In the genomic region with DNA sequence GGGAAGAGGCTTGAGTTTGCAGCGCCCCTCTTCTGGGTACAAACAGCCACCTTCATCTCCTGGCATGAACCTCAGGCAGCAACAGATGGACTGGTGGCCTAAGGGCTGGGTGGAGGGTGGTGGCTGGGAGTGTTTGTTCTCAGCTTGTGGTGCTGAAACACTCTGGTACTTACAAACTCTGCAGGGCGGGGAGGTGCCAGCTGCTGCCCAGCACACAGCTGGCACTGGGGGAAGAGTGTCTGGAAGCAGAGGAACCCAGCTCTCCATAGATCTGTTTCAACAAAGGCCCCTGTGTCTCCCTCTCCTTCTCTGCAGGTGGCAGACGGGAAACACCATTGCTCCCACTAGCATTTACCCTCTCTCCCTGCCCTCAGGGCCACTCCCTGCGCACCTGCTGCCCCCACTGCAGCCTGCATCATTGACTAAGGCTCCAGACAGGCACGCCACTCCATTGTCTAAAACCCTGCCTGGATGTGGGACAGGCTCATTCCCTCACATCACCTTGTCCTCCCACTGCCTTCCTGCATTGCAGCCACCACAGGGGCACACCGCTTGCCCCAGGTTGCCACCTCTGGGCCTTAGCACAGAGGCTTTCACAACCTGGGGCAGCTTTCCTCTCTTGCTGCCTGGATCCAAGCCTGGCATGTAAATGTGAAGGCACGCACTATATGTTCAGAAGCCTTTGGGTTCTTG, we compare ENCODE assay signal across 15 cellular contexts. TPM values are rescaled to one million over a fixed set of nuclear protein-coding genes. Genes with fewer than 3 reads are reported as not detected.
DNase-seq lines count a peak whose midpoint lies in the region; ATAC-seq, FAIRE-seq and TF ChIP-seq lines count a peak whose summit lies in the region.
"Had no signal": no experiment of that assay in that cellular context is flagged by ENCODE, and none has a peak within 500 bp of the region (broad histone marks: within the 10 kb centered on the region; RNA-seq: fewer than 3 reads in every experiment).

No MANE protein-coding gene starts in this region.

- no peak overlapping the region for H3K4me3 Mint-ChIP-seq in progenitor cell of endocrine pancreas (ENCODE audit: low read depth)
- H3K4me3 Mint-ChIP-seq: activated CD4-positive, alpha-beta memory T cell treated with anti-CD3 and anti-CD28 coated beads, Interleukin-2, amount 10 ng/mL, durations not matched to agents 7 days and 5 days; CD4-positive, alpha-beta memory T cell; dendritic cell treated with granulocyte-macrophage colony-stimulating factor and Interleukin-4, amounts not matched to agents 40 ng/mL and 50 ng/mL, for 4 days; T-cell had no signal

- no peak overlapping the region for H4K91ac ChIP-seq in IMR-90 (ENCODE audit: insufficient read depth, low read depth, low read length)
- no peak overlapping the region for H4K91ac ChIP-seq in H1 (replicated peaks; ENCODE audit: insufficient read length, low read length)

- FAIRE-seq in H1 (lab: Jason Lieb, UNC) = no peak

- no peak overlapping the region for H3K4me2 ChIP-seq in IMR-90 (ENCODE audit: low read depth, low read length)
- H3K4me2 ChIP-seq in H1 (ENCODE audit: insufficient read depth in 1 of 2, low read depth in 2 of 2, low read length in 2 of 2) = no peak overlapping the region

- peaks cover 43% of the 10 kb centered on the region for H3K9me1 ChIP-seq in IMR-90 (ENCODE audit: insufficient read depth, low read length)

- no peak for ATAC-seq in IMR-90 (ENCODE audit: low read depth)
- ATAC-seq in HG02588 (IDR thresholded peaks at IDR 0.05; ENCODE audit: unreplicated experiment) = no peak
- no peak for ATAC-seq in GM21447 (IDR thresholded peaks at IDR 0.05; ENCODE audit: unreplicated experiment)
- ATAC-seq: T-cell had no signal

- POLR2A ChIA-PET in IMR-90 (lab: Charles Lee; ENCODE audit: unreplicated experiment) (no interaction called here), H1 (lab: Charles Lee; ENCODE audit: partially characterized antibody) (interaction anchor here (0.6 kb wide), 1 partner anchor 282 kb away, joined by 4 read pairs; no protein-coding TSS in a partner anchor)

- peak overlapping the region; percentile 20 for H3K27ac Mint-ChIP-seq in progenitor cell of endocrine pancreas
- H3K27ac Mint-ChIP-seq: activated CD4-positive, alpha-beta memory T cell treated with anti-CD3 and anti-CD28 coated beads, Interleukin-2, amount 10 ng/mL, durations not matched to agents 7 days and 5 days; CD4-positive, alpha-beta memory T cell; dendritic cell treated with granulocyte-macrophage colony-stimulating factor and Interleukin-4, amounts not matched to agents 40 ng/mL and 50 ng/mL, for 4 days; T-cell had no signal

- CTCF ChIA-PET in IMR-90 (lab: Yijun Ruan, JAX) (interaction anchor here (0.7 kb wide), 1 partner anchor 57 kb away, joined by 4 read pairs; no protein-coding TSS in a partner anchor), H1 (lab: Charles Lee; ENCODE audit: partially characterized antibody) (interaction anchor here (1.1 to 2.5 kb wide), 6 partner anchors 9 to 154 kb away, joined by 3 to 15 read pairs (median 4); no protein-coding TSS in a partner anchor)

- peaks cover 4% of the 10 kb centered on the region for H3K27me3 Mint-ChIP-seq in progenitor cell of endocrine pancreas

- H2AK5ac ChIP-seq in IMR-90 (ENCODE audit: low read depth, low read length) (0 out of 2 replicates have a peak overlapping the region, but pooled peaks have one; percentile 5), H1 (ENCODE audit: low read depth, low read length) (no peak overlapping the region)

- H3K9me3 Mint-ChIP-seq in progenitor cell of endocrine pancreas (ENCODE audit: low read depth) = no peaks in the 10 kb centered on the region
- H3K9me3 Mint-ChIP-seq: activated CD4-positive, alpha-beta memory T cell treated with anti-CD3 and anti-CD28 coated beads, Interleukin-2, amount 10 ng/mL, durations not matched to agents 7 days and 5 days; CD4-positive, alpha-beta memory T cell; dendritic cell treated with granulocyte-macrophage colony-stimulating factor and Interleukin-4, amounts not matched to agents 40 ng/mL and 50 ng/mL, for 4 days; T-cell had no signal

- peak overlapping the region; percentile 13; the same call in 1 of the 2 replicates for H2BK12ac ChIP-seq in H1 (ENCODE audit: low read depth, low read length)

- H3K23me2 ChIP-seq in H1 (ENCODE audit: low read depth, low read length) = no peaks in the 10 kb centered on the region; the same call in 1 of the 2 replicates

- peaks cover 1% of the 10 kb centered on the region; the same call in 1 of the 2 replicates for H3K36me3 ChIP-seq in IMR-90 (ENCODE audit: control insufficient read depth, insufficient read depth, low read length)
- no peaks in the 10 kb centered on the region for H3K36me3 ChIP-seq in H1 (ENCODE audit: control insufficient read depth in 2 of 4, insufficient read depth in 4 of 4, low read length in 3 of 4)
- no peaks in the 10 kb centered on the region for H3K36me3 ChIP-seq in effector memory CD4-positive, alpha-beta T cell (ENCODE audit: control insufficient read depth, insufficient read depth, low read length)

- H4K8ac ChIP-seq in IMR-90 (ENCODE audit: low read depth in 2 of 2, low read length in 2 of 2) = no peak overlapping the region
- H4K8ac ChIP-seq in H1 (ENCODE audit: extremely low read depth, insufficient read depth, low read length) = 0 out of 2 replicates have a peak overlapping the region, but pooled peaks have one; percentile 72

- no peaks in the 10 kb centered on the region for H3K36me3 Mint-ChIP-seq in progenitor cell of endocrine pancreas (ENCODE audit: insufficient read depth)
- H3K36me3 Mint-ChIP-seq: CD4-positive, alpha-beta memory T cell; T-cell had no signal

- H3K56ac ChIP-seq in IMR-90 (ENCODE audit: extremely low read depth, insufficient read depth, low read length) (no peak overlapping the region), H1 (replicated peaks; ENCODE audit: insufficient read length, low read depth, low read length) (no peak overlapping the region)

- H3K9me3 ChIP-seq in IMR-90 (ENCODE audit: control insufficient read depth, insufficient read depth, low read length) (no peaks in the 10 kb centered on the region), H1 (ENCODE audit: insufficient read depth in 2 of 2, low read depth in 1 of 2, low read length in 1 of 2) (no peaks in the 10 kb centered on the region)
- H3K9me3 ChIP-seq in effector memory CD4-positive, alpha-beta T cell (ENCODE audit: control insufficient read depth, low read length) = no peaks in the 10 kb centered on the region

- 85% methylated on average over 4 of the region's 7 CpGs; no CpG with 5 or more reads in 1 of the 2 experiments for WGBS in IMR-90 (ENCODE audit: extremely low coverage in 2 of 2, insufficient read length in 1 of 2), 2 experiments
- WGBS in H1 (ENCODE audit: extremely low coverage in 1 of 2, insufficient coverage in 1 of 2, insufficient read length in 1 of 2, insufficient replicate concordance in 2 of 2, low coverage in 1 of 2, low lambda C conversion rate in 2 of 2, missing lambda C conversion rate in 1 of 2), 2 experiments = 82% methylated on average over 7 of the region's 7 CpGs; no CpG with 5 or more reads in 1 of the 2 experiments

- DNase-seq in IMR-90 (no peak), NCI-H2171 (lab: John Stamatoyannopoulos, UW) (peak; percentile 50), H1 (ENCODE audit: low read depth in 1 of 2, low spot score in 2 of 2) (no peak), progenitor cell of endocrine pancreas (ENCODE audit: low spot score, unreplicated experiment) (no peak)
- no peak for DNase-seq in effector memory CD4-positive, alpha-beta T cell
- DNase-seq: activated CD4-positive, alpha-beta memory T cell treated with anti-CD3 and anti-CD28 coated beads, Interleukin-2, amount 10 ng/mL, durations not matched to agents 7 days and 5 days; CD4-positive, alpha-beta memory T cell; HCEC 1CT; Karpas-422; stimulated activated CD4-positive, alpha-beta T cell treated with anti-CD3 and anti-CD28 coated beads, Interleukin-2, amount 100 ng/mL, for 24 hours; stimulated activated naive CD4-positive, alpha-beta T cell treated with Interleukin-2 at 50 U/mL for 16 hours; T-cell had no signal

- TF ChIP-seq RAD21 in IMR-90 (IDR thresholded peaks at IDR 0.05; ENCODE audit: low read length) (no peak), H1 (IDR thresholded peaks at IDR 0.05 in 1 of 2, conservative IDR thresholded peaks at IDR 0.05 in 1 of 2; ENCODE audit: low read depth in 2 of 2, low read length in 2 of 2) (no peak)

- H3K27ac ChIP-seq in IMR-90 (ENCODE audit: insufficient read depth, low read length) = no peak overlapping the region
- H3K27ac ChIP-seq in H1 (ENCODE audit: low read depth, low read length) = no peak overlapping the region
- no peak overlapping the region for H3K27ac ChIP-seq in effector memory CD4-positive, alpha-beta T cell (ENCODE audit: insufficient read depth, low read length, poor library complexity, severe bottlenecking)

- H2BK120ac ChIP-seq in IMR-90 (ENCODE audit: low read depth, low read length) = no peak overlapping the region
- H2BK120ac ChIP-seq in H1 (replicated peaks; ENCODE audit: low read depth, low read length) = no peak overlapping the region

- dilution Hi-C loops in IMR-90 (cut with HindIII; ENCODE audit: low sequenced_read_pairs, unreplicated experiment) = no loop called here

- H3K23ac ChIP-seq in IMR-90 (ENCODE audit: low read depth, low read length) (no peak overlapping the region), H1 (ENCODE audit: insufficient read length) (no peak overlapping the region)

- H3K18ac ChIP-seq in IMR-90 (ENCODE audit: low read depth, low read length) = no peak overlapping the region
- no peak overlapping the region for H3K18ac ChIP-seq in H1 (ENCODE audit: extremely low read depth, low read length)

- H3K27me3 ChIP-seq in IMR-90 (ENCODE audit: control insufficient read depth, insufficient read depth, low read length) = no peaks in the 10 kb centered on the region
- H3K27me3 ChIP-seq in H1 (replicated peaks in 1 of 4; ENCODE audit: control insufficient read depth in 3 of 4, extremely low read depth in 1 of 4, insufficient read depth in 3 of 4, low read length in 3 of 4) = peaks cover 0 to under 1% (median 0%) of the 10 kb centered on the region in 4 experiments; a peak in 3 of 7 replicates
- H3K27me3 ChIP-seq in effector memory CD4-positive, alpha-beta T cell (replicated peaks; ENCODE audit: control insufficient read depth, insufficient read depth, low read length, poor library complexity, severe bottlenecking) = no peaks in the 10 kb centered on the region

- H4K20me1 ChIP-seq in IMR-90 (ENCODE audit: insufficient read depth, low read length) (peaks cover 23% of the 10 kb centered on the region; the same call in 1 of the 2 replicates), H1 (replicated peaks in 1 of 2; ENCODE audit: control insufficient read depth in 1 of 2, insufficient read depth in 2 of 2, low read length in 2 of 2) (no peaks in the 10 kb centered on the region)

- H2BK5ac ChIP-seq in IMR-90 (ENCODE audit: low read depth, low read length, poor library complexity, severe bottlenecking) (no peak overlapping the region), H1 (ENCODE audit: low read depth, low read length) (no peak overlapping the region)

- in situ Hi-C loops in IMR-90 (cut with MboI; ENCODE audit: low sequenced_read_pairs) = no loop called here

- H3K4ac ChIP-seq in IMR-90 (ENCODE audit: low read depth, low read length) (no peak overlapping the region), H1 (replicated peaks; ENCODE audit: insufficient read length, low read depth, low read length) (no peak overlapping the region)

- H4K5ac ChIP-seq in IMR-90 (ENCODE audit: low read depth, low read length) (no peak overlapping the region), H1 (ENCODE audit: insufficient read length, low read depth, low read length) (no peak overlapping the region)

- TF ChIP-seq EP300 in H1 (IDR thresholded peaks at IDR 0.05; ENCODE audit: borderline replicate concordance in 1 of 2, low read depth in 2 of 2, low read length in 2 of 2) = no peak

- TF ChIP-seq POLR2A in IMR-90 (IDR thresholded peaks at IDR 0.05; ENCODE audit: low read depth, low read length) (no peak), H1 (IDR thresholded peaks at IDR 0.05; ENCODE audit: control extremely low read depth in 1 of 2, low read depth in 2 of 2, low read length in 2 of 2) (no peak)

- no peak overlapping the region for H3K14ac ChIP-seq in IMR-90 (replicated peaks; ENCODE audit: low read depth, low read length)
- H3K14ac ChIP-seq in H1 (ENCODE audit: insufficient read length) = no peak overlapping the region

- H3K79me1 ChIP-seq in IMR-90 (ENCODE audit: low read depth in 1 of 2, low read length in 2 of 2) (peaks cover 20 to 90% of the 10 kb centered on the region in 2 experiments; a peak in 3 of 4 replicates), H1 (ENCODE audit: low read depth, low read length) (no peaks in the 10 kb centered on the region)

- H2AFZ ChIP-seq in IMR-90 (replicated peaks; ENCODE audit: low read length, poor library complexity) (no peak overlapping the region), H1 (ENCODE audit: low read length) (no peak overlapping the region)

- H2AK9ac ChIP-seq in IMR-90 (replicated peaks; ENCODE audit: low read depth, low read length, poor library complexity) = peak overlapping the region; percentile 39

- H2BK20ac ChIP-seq in IMR-90 (ENCODE audit: low read depth, low read length) (no peak overlapping the region), H1 (ENCODE audit: low read length) (no peak overlapping the region)

- peaks cover 30% of the 10 kb centered on the region for H3K4me1 ChIP-seq in IMR-90 (ENCODE audit: control insufficient read depth, insufficient read depth, low read length)
- H3K4me1 ChIP-seq in H1 (replicated peaks in 1 of 4; ENCODE audit: control insufficient read depth in 3 of 4, insufficient read depth in 4 of 4, low read length in 3 of 4) = peaks cover 2 to 17% (median 8%) of the 10 kb centered on the region in 4 experiments; a peak in 5 of 7 replicates
- H3K4me1 ChIP-seq in effector memory CD4-positive, alpha-beta T cell (ENCODE audit: control insufficient read depth, insufficient read depth, low read length, poor library complexity, severe bottlenecking) = no peaks in the 10 kb centered on the region

- H3K4me1 Mint-ChIP-seq in progenitor cell of endocrine pancreas (ENCODE audit: low read depth) = peaks cover 38% of the 10 kb centered on the region
- H3K4me1 Mint-ChIP-seq: activated CD4-positive, alpha-beta memory T cell treated with anti-CD3 and anti-CD28 coated beads, Interleukin-2, amount 10 ng/mL, durations not matched to agents 7 days and 5 days; CD4-positive, alpha-beta memory T cell; T-cell had no signal

- no peak overlapping the region for H3K4me3 ChIP-seq in IMR-90 (ENCODE audit: insufficient read depth, low read depth, low read length)
- H3K4me3 ChIP-seq in H1 (ENCODE audit: extremely low read depth in 1 of 4, insufficient read depth in 2 of 4, low read depth in 3 of 4, low read length in 4 of 4) = no peak overlapping the region
- no peak overlapping the region for H3K4me3 ChIP-seq in effector memory CD4-positive, alpha-beta T cell (ENCODE audit: insufficient read depth, low read depth, low read length, poor library complexity, severe bottlenecking)

- H2BK15ac ChIP-seq in IMR-90 (ENCODE audit: low read depth, low read length) (no peak overlapping the region), H1 (ENCODE audit: low read length) (no peak overlapping the region)

- H3K9ac ChIP-seq in IMR-90 (ENCODE audit: low read depth, low read length) (no peak overlapping the region), H1 (replicated peaks in 1 of 4; ENCODE audit: extremely low read depth in 1 of 4, low read depth in 3 of 4, low read length in 3 of 4) (no peak overlapping the region)

- BruUV-seq in IMR-90 (replicated peaks; lab: Mats Ljungman, UMichigan) = no TSS peak

- intact Hi-C loops in IMR-90 (cut with micrococcal nuclease) = no loop called here

- no peak for TF ChIP-seq CTCF in IMR-90 (conservative IDR thresholded peaks at IDR 0.05; ENCODE audit: low read depth, low read length)
- TF ChIP-seq CTCF in H1 (IDR thresholded peaks at IDR 0.05; ENCODE audit: control extremely low read depth in 1 of 3, insufficient read depth in 1 of 3, low read depth in 1 of 3, low read length in 3 of 3) = no peak
- TF ChIP-seq CTCF in progenitor cell of endocrine pancreas (IDR thresholded peaks at IDR 0.05; ENCODE audit: unreplicated experiment) = no peak

- H3K79me2 ChIP-seq in H1 (ENCODE audit: control insufficient read depth in 1 of 2, insufficient read depth in 2 of 2, low read length in 2 of 2) = no peaks in the 10 kb centered on the region

RNA-seq across cellular contexts. Expression of a gene that starts 6.5 kb away (rescaled TPM):
- total RNA-seq in IMR-90 (2012; rRNA removed) (28.3 and 35.3 TPM in 2 replicates), progenitor cell of endocrine pancreas (3.8 and 4.7 TPM in 2 replicates)
- polyA plus RNA-seq in IMR-90 (2012; rRNA removed) (30.2 and 34.0 TPM in 2 replicates), H1 (2011; rRNA removed) (3.6 and 5.1 TPM in 2 replicates)
- 18.9 and 22.2 TPM in 2 replicates for polyA plus RNA-seq in IMR-90 (2012; cell fraction: cytosol; rRNA removed)
- 58.0 and 67.0 TPM in 2 replicates for polyA plus RNA-seq in IMR-90 (2012; cell fraction: nucleus; rRNA removed; ENCODE audit: low replicate concordance)
- total RNA-seq in H1 (2021; fragmentation: NEBNext Ultra II Directional; extraction: Animal tissue kit (Norgen Biotek cat#: 25700)) = 11.2 and 12.9 TPM in 2 replicates
- polyA plus RNA-seq in H1 (2011; cell fraction: cytosol; rRNA removed) = 5.5 TPM
- polyA plus RNA-seq in H1 (2011; cell fraction: nucleus; rRNA removed) = 7.7 TPM
- polyA plus RNA-seq in H1 (2012, experiment 1 of 2) = 6.8 to 7.4 TPM (median 7.2 TPM) in 4 replicates
- 4.6 TPM for polyA plus RNA-seq in H1 (2012, experiment 2 of 2)
- polyA plus RNA-seq in H1 (2013, experiment 1 of 2) = 5.4 TPM
- polyA plus RNA-seq in H1 (2013, experiment 2 of 2) = 4.5 TPM
- 4.3 and 5.5 TPM in 2 replicates for polyA minus RNA-seq in H1 (2011; rRNA and poly(A)+ RNA removed)
- 8.2 TPM for polyA minus RNA-seq in H1 (2011; cell fraction: cytosol; rRNA and poly(A)+ RNA removed)
- polyA minus RNA-seq in H1 (2011; cell fraction: nucleus; rRNA and poly(A)+ RNA removed) = 4.7 TPM
- polyA plus RNA-seq: CD4-positive, alpha-beta memory T cell had no signal
